In the genomic region with DNA sequence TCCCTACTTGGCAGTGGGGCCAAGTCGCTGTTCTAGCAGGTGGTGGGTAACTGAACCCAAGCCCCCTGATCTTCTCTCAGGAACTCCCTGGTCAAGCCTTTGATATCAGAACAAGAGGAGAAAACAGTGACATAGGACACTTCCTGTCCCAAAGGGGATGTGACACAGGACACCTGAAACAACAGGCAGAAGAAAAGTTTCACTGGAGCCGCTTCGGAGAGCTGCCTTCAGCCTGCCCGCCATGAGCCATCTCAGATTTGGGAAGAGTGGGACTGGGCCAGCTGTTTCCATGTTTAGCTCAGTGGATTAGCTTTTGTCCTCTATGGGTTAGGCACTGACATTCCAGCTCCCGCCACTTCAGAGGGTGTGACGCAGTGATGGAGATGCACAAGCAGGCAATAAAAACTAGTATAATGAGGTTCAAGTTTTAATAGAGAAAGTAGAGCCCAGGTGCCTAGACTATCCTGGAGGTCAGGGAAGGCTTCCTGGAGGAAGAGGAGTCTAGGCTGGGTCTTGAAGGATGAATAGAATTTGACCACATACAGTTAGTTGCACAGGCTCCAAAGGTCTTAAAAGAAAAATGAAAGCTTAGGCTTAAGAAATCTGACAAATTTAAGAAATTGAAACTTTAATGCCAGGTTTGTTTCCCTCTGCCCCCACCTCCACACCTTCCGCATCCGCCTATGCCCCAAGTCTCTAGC, we compare ENCODE assay signal across 23 cellular contexts.
"Had no signal": no experiment of that assay in that cellular context is flagged by ENCODE, and none has a peak within 500 bp of the region (broad histone marks: within the 10 kb centered on the region; RNA-seq: fewer than 3 reads in every experiment).

No MANE protein-coding gene starts in this region.

- H3K4me3 ChIP-seq: hepatocyte, neural progenitor cell, thoracic aorta, upper lobe of left lung had no signal

- H3K36me3 ChIP-seq: neural progenitor cell, thoracic aorta, upper lobe of left lung had no signal

- H3K4me2 ChIP-seq: hepatocyte, neural progenitor cell had no signal

- DNase-seq: activated gamma-delta T cell; activated naive CD4-positive, alpha-beta T cell treated with anti-CD3 and anti-CD28 coated beads, Interleukin-2, amount 50 U/mL, for 16 hours; aorta; caudate nucleus; dermis blood vessel endothelial cell; effector CD8-positive, alpha-beta T cell; foreskin melanocyte; immature natural killer cell; kidney glomerular epithelial cell; left ventricle myocardium superior; mammary epithelial cell; naive B cell; posterior cingulate gyrus; stimulated activated CD4-positive, alpha-beta T cell treated with anti-CD3 and anti-CD28 coated beads, Interleukin-4, amount 100 ng/mL, for 1 hour; stimulated activated naive CD4-positive, alpha-beta T cell; T-helper 9 cell; upper lobe of left lung had no signal

- H3K9ac ChIP-seq: neural progenitor cell had no signal

- H3K27ac ChIP-seq: hepatocyte, neural progenitor cell, thoracic aorta, upper lobe of left lung had no signal

- H3K79me2 ChIP-seq: hepatocyte had no signal

- ATAC-seq: esophagus mucosa, left ventricle myocardium superior, sciatic nerve, WTC11 had no signal

- H3K27me3 ChIP-seq: hepatocyte, neural progenitor cell, upper lobe of left lung had no signal

- H2AFZ ChIP-seq: hepatocyte, neural progenitor cell had no signal

- H3K9me3 ChIP-seq: thoracic aorta, upper lobe of left lung had no signal
